Comparison of ENCODE assay signal across 1 cellular context in the genomic region with DNA sequence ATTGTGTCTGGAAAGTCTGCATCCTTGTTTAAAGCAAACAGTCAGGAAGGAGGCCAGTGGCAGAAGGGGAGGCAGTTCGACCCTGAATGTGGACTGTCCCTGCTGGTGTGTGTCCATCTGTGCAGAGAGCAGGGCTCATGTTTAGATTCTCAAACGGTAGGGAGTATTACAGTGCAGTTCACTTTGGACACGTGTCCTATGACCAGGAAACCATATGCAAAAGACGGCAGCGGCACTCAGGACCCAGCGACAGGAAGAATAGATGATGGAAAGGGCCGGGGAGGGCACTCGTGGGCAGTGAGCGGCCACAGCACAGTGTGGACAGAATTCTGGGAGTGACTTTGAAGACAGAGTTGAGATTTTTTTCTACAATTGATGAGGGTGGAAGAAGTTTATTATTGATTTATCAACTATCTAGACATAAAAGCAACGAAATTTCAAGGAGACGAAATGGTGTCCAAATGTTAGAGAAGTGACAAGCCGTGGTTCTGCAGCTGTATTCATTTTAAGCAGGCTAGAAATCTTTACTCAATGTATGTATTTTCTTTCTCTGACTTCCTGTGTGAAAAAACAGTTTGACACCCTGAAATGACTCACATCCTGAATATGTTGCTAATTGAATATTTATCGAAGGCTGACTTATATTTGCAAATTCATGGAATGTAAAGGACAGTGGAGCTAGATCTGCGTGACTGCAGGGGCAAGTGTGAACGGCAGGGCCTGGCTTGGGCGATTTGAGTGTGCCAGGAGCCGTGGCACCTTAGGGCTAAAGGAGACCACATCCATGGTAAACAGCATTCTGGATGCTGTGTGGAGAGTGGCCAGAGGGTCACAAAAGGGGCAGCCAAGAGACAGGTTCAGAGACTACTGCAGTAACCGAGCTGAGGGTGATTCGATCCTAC.
TF ChIP-seq lines count a peak whose summit lies in the region.

No MANE protein-coding gene starts in this region.

TF ChIP-seq in GM12878, 131 proteins besides CTCF, POLR2A, EP300 and RAD21 (continued from another document):
- TF ChIP-seq TCF7 (IDR thresholded peaks at IDR 0.05; ENCODE audit: borderline replicate concordance) (no peak), NFYA (IDR thresholded peaks at IDR 0.05; ENCODE audit: borderline replicate concordance, low read depth, low read length) (no peak), RAD51 (IDR thresholded peaks at IDR 0.05) (peak; percentile 88), RBBP5 (conservative IDR thresholded peaks at IDR 0.05) (no peak), POLR2AphosphoS5 (IDR thresholded peaks at IDR 0.05; ENCODE audit: low read length) (peak; percentile 52; the same call in 1 of the 2 replicates), IRF4 (IDR thresholded peaks at IDR 0.05; ENCODE audit: low read depth, low read length) (no peak), CHD4 (IDR thresholded peaks at IDR 0.05) (no peak), NFIC (IDR thresholded peaks at IDR 0.05; ENCODE audit: low read depth, low read length) (peak; percentile 68), HDAC6 (IDR thresholded peaks at IDR 0.05; ENCODE audit: unreplicated experiment) (no peak), MEF2B (IDR thresholded peaks at IDR 0.05; ENCODE audit: partially characterized antibody, poor library complexity, severe bottlenecking) (no peak), ZNF217 (IDR thresholded peaks at IDR 0.05) (no peak), SMAD1 (IDR thresholded peaks at IDR 0.05; ENCODE audit: low read depth, partially characterized antibody) (peak; percentile 6), HDAC2 (IDR thresholded peaks at IDR 0.05) (no peak), RFX5 (IDR thresholded peaks at IDR 0.05; ENCODE audit: low read depth, low read length) (no peak), PAX5 (IDR thresholded peaks at IDR 0.05; ENCODE audit: borderline replicate concordance, low read depth, low read length) (no peak), CBX5 (IDR thresholded peaks at IDR 0.05; ENCODE audit: low read depth) (no peak), ZNF274 (IDR thresholded peaks at IDR 0.05; ENCODE audit: insufficient read depth, insufficient read length) (no peak)
- TF ChIP-seq, protein P1, sequence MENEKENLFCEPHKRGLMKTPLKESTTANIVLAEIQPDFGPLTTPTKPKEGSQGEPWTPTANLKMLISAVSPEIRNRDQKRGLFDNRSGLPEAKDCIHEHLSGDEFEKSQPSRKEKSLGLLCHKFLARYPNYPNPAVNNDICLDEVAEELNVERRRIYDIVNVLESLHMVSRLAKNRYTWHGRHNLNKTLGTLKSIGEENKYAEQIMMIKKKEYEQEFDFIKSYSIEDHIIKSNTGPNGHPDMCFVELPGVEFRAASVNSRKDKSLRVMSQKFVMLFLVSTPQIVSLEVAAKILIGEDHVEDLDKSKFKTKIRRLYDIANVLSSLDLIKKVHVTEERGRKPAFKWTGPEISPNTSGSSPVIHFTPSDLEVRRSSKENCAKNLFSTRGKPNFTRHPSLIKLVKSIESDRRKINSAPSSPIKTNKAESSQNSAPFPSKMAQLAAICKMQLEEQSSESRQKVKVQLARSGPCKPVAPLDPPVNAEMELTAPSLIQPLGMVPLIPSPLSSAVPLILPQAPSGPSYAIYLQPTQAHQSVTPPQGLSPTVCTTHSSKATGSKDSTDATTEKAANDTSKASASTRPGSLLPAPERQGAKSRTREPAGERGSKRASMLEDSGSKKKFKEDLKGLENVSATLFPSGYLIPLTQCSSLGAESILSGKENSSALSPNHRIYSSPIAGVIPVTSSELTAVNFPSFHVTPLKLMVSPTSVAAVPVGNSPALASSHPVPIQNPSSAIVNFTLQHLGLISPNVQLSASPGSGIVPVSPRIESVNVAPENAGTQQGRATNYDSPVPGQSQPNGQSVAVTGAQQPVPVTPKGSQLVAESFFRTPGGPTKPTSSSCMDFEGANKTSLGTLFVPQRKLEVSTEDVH (IDR thresholded peaks at IDR 0.05; ENCODE audit: low read depth, partially characterized antibody), result no peak
- TF ChIP-seq, protein P2, sequence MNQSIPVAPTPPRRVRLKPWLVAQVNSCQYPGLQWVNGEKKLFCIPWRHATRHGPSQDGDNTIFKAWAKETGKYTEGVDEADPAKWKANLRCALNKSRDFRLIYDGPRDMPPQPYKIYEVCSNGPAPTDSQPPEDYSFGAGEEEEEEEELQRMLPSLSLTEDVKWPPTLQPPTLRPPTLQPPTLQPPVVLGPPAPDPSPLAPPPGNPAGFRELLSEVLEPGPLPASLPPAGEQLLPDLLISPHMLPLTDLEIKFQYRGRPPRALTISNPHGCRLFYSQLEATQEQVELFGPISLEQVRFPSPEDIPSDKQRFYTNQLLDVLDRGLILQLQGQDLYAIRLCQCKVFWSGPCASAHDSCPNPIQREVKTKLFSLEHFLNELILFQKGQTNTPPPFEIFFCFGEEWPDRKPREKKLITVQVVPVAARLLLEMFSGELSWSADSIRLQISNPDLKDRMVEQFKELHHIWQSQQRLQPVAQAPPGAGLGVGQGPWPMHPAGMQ (IDR thresholded peaks at IDR 0.05; ENCODE audit: borderline replicate concordance), result no peak
- TF ChIP-seq, protein P3, sequence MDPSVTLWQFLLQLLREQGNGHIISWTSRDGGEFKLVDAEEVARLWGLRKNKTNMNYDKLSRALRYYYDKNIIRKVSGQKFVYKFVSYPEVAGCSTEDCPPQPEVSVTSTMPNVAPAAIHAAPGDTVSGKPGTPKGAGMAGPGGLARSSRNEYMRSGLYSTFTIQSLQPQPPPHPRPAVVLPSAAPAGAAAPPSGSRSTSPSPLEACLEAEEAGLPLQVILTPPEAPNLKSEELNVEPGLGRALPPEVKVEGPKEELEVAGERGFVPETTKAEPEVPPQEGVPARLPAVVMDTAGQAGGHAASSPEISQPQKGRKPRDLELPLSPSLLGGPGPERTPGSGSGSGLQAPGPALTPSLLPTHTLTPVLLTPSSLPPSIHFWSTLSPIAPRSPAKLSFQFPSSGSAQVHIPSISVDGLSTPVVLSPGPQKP (IDR thresholded peaks at IDR 0.05; ENCODE audit: low read depth, low read length), result no peak
- TF ChIP-seq, protein P4, sequence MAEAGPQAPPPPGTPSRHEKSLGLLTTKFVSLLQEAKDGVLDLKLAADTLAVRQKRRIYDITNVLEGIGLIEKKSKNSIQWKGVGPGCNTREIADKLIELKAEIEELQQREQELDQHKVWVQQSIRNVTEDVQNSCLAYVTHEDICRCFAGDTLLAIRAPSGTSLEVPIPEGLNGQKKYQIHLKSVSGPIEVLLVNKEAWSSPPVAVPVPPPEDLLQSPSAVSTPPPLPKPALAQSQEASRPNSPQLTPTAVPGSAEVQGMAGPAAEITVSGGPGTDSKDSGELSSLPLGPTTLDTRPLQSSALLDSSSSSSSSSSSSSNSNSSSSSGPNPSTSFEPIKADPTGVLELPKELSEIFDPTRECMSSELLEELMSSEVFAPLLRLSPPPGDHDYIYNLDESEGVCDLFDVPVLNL (IDR thresholded peaks at IDR 0.05; ENCODE audit: low read depth, low read length), result no peak
- TF ChIP-seq, protein P5, sequence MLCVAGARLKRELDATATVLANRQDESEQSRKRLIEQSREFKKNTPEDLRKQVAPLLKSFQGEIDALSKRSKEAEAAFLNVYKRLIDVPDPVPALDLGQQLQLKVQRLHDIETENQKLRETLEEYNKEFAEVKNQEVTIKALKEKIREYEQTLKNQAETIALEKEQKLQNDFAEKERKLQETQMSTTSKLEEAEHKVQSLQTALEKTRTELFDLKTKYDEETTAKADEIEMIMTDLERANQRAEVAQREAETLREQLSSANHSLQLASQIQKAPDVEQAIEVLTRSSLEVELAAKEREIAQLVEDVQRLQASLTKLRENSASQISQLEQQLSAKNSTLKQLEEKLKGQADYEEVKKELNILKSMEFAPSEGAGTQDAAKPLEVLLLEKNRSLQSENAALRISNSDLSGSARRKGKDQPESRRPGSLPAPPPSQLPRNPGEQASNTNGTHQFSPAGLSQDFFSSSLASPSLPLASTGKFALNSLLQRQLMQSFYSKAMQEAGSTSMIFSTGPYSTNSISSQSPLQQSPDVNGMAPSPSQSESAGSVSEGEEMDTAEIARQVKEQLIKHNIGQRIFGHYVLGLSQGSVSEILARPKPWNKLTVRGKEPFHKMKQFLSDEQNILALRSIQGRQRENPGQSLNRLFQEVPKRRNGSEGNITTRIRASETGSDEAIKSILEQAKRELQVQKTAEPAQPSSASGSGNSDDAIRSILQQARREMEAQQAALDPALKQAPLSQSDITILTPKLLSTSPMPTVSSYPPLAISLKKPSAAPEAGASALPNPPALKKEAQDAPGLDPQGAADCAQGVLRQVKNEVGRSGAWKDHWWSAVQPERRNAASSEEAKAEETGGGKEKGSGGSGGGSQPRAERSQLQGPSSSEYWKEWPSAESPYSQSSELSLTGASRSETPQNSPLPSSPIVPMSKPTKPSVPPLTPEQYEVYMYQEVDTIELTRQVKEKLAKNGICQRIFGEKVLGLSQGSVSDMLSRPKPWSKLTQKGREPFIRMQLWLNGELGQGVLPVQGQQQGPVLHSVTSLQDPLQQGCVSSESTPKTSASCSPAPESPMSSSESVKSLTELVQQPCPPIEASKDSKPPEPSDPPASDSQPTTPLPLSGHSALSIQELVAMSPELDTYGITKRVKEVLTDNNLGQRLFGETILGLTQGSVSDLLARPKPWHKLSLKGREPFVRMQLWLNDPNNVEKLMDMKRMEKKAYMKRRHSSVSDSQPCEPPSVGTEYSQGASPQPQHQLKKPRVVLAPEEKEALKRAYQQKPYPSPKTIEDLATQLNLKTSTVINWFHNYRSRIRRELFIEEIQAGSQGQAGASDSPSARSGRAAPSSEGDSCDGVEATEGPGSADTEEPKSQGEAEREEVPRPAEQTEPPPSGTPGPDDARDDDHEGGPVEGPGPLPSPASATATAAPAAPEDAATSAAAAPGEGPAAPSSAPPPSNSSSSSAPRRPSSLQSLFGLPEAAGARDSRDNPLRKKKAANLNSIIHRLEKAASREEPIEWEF (IDR thresholded peaks at IDR 0.05; ENCODE audit: insufficient replicate concordance, low read depth, low read length), result no peak
- TF ChIP-seq, protein P6, sequence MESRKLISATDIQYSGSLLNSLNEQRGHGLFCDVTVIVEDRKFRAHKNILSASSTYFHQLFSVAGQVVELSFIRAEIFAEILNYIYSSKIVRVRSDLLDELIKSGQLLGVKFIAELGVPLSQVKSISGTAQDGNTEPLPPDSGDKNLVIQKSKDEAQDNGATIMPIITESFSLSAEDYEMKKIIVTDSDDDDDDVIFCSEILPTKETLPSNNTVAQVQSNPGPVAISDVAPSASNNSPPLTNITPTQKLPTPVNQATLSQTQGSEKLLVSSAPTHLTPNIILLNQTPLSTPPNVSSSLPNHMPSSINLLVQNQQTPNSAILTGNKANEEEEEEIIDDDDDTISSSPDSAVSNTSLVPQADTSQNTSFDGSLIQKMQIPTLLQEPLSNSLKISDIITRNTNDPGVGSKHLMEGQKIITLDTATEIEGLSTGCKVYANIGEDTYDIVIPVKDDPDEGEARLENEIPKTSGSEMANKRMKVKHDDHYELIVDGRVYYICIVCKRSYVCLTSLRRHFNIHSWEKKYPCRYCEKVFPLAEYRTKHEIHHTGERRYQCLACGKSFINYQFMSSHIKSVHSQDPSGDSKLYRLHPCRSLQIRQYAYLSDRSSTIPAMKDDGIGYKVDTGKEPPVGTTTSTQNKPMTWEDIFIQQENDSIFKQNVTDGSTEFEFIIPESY (IDR thresholded peaks at IDR 0.05), result no peak
- TF ChIP-seq, protein P7, sequence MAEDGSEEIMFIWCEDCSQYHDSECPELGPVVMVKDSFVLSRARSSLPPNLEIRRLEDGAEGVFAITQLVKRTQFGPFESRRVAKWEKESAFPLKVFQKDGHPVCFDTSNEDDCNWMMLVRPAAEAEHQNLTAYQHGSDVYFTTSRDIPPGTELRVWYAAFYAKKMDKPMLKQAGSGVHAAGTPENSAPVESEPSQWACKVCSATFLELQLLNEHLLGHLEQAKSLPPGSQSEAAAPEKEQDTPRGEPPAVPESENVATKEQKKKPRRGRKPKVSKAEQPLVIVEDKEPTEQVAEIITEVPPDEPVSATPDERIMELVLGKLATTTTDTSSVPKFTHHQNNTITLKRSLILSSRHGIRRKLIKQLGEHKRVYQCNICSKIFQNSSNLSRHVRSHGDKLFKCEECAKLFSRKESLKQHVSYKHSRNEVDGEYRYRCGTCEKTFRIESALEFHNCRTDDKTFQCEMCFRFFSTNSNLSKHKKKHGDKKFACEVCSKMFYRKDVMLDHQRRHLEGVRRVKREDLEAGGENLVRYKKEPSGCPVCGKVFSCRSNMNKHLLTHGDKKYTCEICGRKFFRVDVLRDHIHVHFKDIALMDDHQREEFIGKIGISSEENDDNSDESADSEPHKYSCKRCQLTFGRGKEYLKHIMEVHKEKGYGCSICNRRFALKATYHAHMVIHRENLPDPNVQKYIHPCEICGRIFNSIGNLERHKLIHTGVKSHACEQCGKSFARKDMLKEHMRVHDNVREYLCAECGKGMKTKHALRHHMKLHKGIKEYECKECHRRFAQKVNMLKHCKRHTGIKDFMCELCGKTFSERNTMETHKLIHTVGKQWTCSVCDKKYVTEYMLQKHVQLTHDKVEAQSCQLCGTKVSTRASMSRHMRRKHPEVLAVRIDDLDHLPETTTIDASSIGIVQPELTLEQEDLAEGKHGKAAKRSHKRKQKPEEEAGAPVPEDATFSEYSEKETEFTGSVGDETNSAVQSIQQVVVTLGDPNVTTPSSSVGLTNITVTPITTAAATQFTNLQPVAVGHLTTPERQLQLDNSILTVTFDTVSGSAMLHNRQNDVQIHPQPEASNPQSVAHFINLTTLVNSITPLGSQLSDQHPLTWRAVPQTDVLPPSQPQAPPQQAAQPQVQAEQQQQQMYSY (CRISPR knock-in tag; IDR thresholded peaks at IDR 0.05), result no peak
TF ChIP-seq in GM12878: peak in this region for 37.
